13 cellular contexts compared by ENCODE assay signal in the genomic region with DNA sequence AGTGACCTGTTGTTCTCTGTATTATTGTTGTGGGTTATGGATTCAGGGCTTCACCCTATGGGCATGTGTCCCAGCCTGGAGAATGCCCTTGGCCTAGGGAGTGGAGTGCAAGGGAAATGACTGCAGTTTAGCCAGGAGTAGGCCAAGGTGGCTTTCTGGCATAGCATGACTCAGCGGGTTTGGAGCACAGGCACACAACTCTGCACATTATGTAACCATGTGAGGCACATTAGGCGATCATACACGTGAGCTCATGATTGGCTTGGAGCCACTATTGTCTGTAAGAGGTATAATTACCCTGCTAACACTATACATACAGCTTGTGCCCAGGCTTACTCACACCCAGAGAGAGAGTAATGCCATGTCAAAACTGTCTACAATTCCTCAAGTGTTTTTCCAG. TPM values are rescaled to one million over a fixed set of nuclear protein-coding genes. Genes with fewer than 3 reads are reported as not detected.
A peak's percentile ranks its signal among the peaks of the same experiment; 100 is the strongest.
DNase-seq lines count a peak whose midpoint lies in the region; ATAC-seq and TF ChIP-seq lines count a peak whose summit lies in the region.
"Had no signal": no experiment of that assay in that cellular context is flagged by ENCODE, and none has a peak within 500 bp of the region (broad histone marks: within the 10 kb centered on the region; RNA-seq: fewer than 3 reads in every experiment).

No MANE protein-coding gene starts in this region.

- no peak overlapping the region for H3K4ac ChIP-seq in trophoblast cell (ENCODE audit: low read depth, low read length)

- H3K36me3 ChIP-seq in trophoblast cell (ENCODE audit: control insufficient read depth in 1 of 2, insufficient read depth in 2 of 2, low read length in 2 of 2): no peaks in the 10 kb centered on the region
- H3K36me3 ChIP-seq: ovary had no signal

- TF ChIP-seq CTCF in epithelial cell of proximal tubule (conservative IDR thresholded peaks at IDR 0.05; ENCODE audit: low read depth, low read length): no peak

- H2BK120ac ChIP-seq in trophoblast cell (ENCODE audit: insufficient read depth, low read length, poor library complexity): no peak overlapping the region

- H3K27me3 Mint-ChIP-seq in activated CD8-positive, alpha-beta memory T cell treated with anti-CD3 and anti-CD28 coated beads, Interleukin-2, amount 10 ng/mL, durations not matched to agents 7 days and 5 days: no peaks in the 10 kb centered on the region

- no peak overlapping the region for H3K23ac ChIP-seq in trophoblast cell (ENCODE audit: low read length)

- no peaks in the 10 kb centered on the region for H3K79me2 ChIP-seq in trophoblast cell (ENCODE audit: control insufficient read depth, insufficient read depth, low read length, poor library complexity)

- DNase-seq in H4 (ENCODE audit: low spot score) (peak; percentile 94), NCI-H2171 treated with DMSO at 0.1 percent for 48 hours (lab: John Stamatoyannopoulos, UW) (peak; percentile 62), epithelial cell of proximal tubule (ENCODE audit: low read depth) (peak; percentile 50), trophoblast cell (no peak), NCI-H524 (lab: John Stamatoyannopoulos, UW) (no peak)
- no peak for DNase-seq in activated CD8-positive, alpha-beta memory T cell treated with anti-CD3 and anti-CD28 coated beads, Interleukin-2, amount 10 ng/mL, durations not matched to agents 7 days and 5 days
- no peak for DNase-seq in stimulated activated CD4-positive, alpha-beta T cell treated with anti-CD3 and anti-CD28 coated beads, Interleukin-4, amount 100 ng/mL, for 24 hours
- DNase-seq: stimulated activated naive CD8-positive, alpha-beta T cell treated with anti-CD3 and anti-CD28 coated beads, Interleukin-15, Interleukin-2, amounts not matched to agents 100 U/mL and 50 U/mL, for 24 hours; T-helper 9 cell had no signal

- H3K4me3 Mint-ChIP-seq in activated CD8-positive, alpha-beta memory T cell treated with anti-CD3 and anti-CD28 coated beads, Interleukin-2, amount 10 ng/mL, durations not matched to agents 7 days and 5 days: no peak overlapping the region

- H2BK12ac ChIP-seq in trophoblast cell (ENCODE audit: low read length): no peak overlapping the region

- H3K4me1 ChIP-seq in trophoblast cell (ENCODE audit: control insufficient read depth in 1 of 2, insufficient read depth in 2 of 2, low read length in 2 of 2): no peaks in the 10 kb centered on the region

- no peaks in the 10 kb centered on the region for H3K36me3 Mint-ChIP-seq in activated CD8-positive, alpha-beta memory T cell treated with anti-CD3 and anti-CD28 coated beads, Interleukin-2, amount 10 ng/mL, durations not matched to agents 7 days and 5 days
- H3K36me3 Mint-ChIP-seq: activated naive CD4-positive, alpha-beta T cell treated with anti-CD3 and anti-CD28 coated beads, Interleukin-2, amount 50 U/mL, for 72 hours had no signal

- no peak overlapping the region for H3K27ac ChIP-seq in trophoblast cell (ENCODE audit: low read depth, low read length)
- H3K27ac ChIP-seq: ovary had no signal

- H4K91ac ChIP-seq in trophoblast cell (ENCODE audit: low read depth, low read length): no peak overlapping the region

- no peak overlapping the region for H3K9ac ChIP-seq in trophoblast cell (ENCODE audit: low read length)

- no peaks in the 10 kb centered on the region for H3K79me1 ChIP-seq in trophoblast cell (ENCODE audit: low read length)

- no peak overlapping the region for H2BK5ac ChIP-seq in trophoblast cell (ENCODE audit: low read depth, low read length, poor library complexity)

- no peak overlapping the region for H2AK5ac ChIP-seq in trophoblast cell (ENCODE audit: low read length)

- no peak overlapping the region for H3K4me2 ChIP-seq in trophoblast cell (ENCODE audit: low read length)

- H3K4me1 Mint-ChIP-seq in activated CD8-positive, alpha-beta memory T cell treated with anti-CD3 and anti-CD28 coated beads, Interleukin-2, amount 10 ng/mL, durations not matched to agents 7 days and 5 days: no peaks in the 10 kb centered on the region

- no peak overlapping the region for H3K27ac Mint-ChIP-seq in activated CD8-positive, alpha-beta memory T cell treated with anti-CD3 and anti-CD28 coated beads, Interleukin-2, amount 10 ng/mL, durations not matched to agents 7 days and 5 days
- H3K27ac Mint-ChIP-seq: activated naive CD4-positive, alpha-beta T cell treated with anti-CD3 and anti-CD28 coated beads, Interleukin-2, amount 50 U/mL, for 72 hours had no signal

- no peak overlapping the region for H3K14ac ChIP-seq in trophoblast cell (ENCODE audit: low read length)

- H3K18ac ChIP-seq in trophoblast cell (ENCODE audit: low read length): no peak overlapping the region

- no peak overlapping the region for H4K8ac ChIP-seq in trophoblast cell (ENCODE audit: low read depth, low read length)

- no peak overlapping the region for H2AFZ ChIP-seq in trophoblast cell (ENCODE audit: insufficient read depth, low read length, poor library complexity)

- no CpG with 5 or more reads among the region's 3 CpGs for WGBS in trophoblast cell (ENCODE audit: extremely low coverage, insufficient coverage, insufficient read length)

- H3K9me3 Mint-ChIP-seq in activated CD8-positive, alpha-beta memory T cell treated with anti-CD3 and anti-CD28 coated beads, Interleukin-2, amount 10 ng/mL, durations not matched to agents 7 days and 5 days (ENCODE audit: low read depth): peaks cover 1% of the 10 kb centered on the region

- no peaks in the 10 kb centered on the region for H3K27me3 ChIP-seq in trophoblast cell (ENCODE audit: insufficient read depth, low read length)
- H3K27me3 ChIP-seq: ovary had no signal

- CTCF ChIA-PET in activated CD8-positive, alpha-beta memory T cell treated with anti-CD3 and anti-CD28 coated beads, Interleukin-2, amount 10 ng/mL, durations not matched to agents 7 days and 5 days (lab: Charles Lee): no interaction called here

- peaks cover 3% of the 10 kb centered on the region for H3K9me3 ChIP-seq in trophoblast cell (ENCODE audit: insufficient read depth, low read depth, low read length)
- H3K9me3 ChIP-seq: ovary had no signal

- no peak overlapping the region for H3K4me3 ChIP-seq in epithelial cell of proximal tubule (ENCODE audit: low read depth, low read length)
- H3K4me3 ChIP-seq in trophoblast cell (ENCODE audit: low read depth, low read length): peak overlapping the region; percentile 31
- H3K4me3 ChIP-seq: ovary had no signal

- no peak overlapping the region for H4K12ac ChIP-seq in trophoblast cell (ENCODE audit: low read depth, low read length)

- no peak for ATAC-seq in activated CD8-positive, alpha-beta memory T cell treated with anti-CD3 and anti-CD28 coated beads, Interleukin-2, amount 10 ng/mL, durations not matched to agents 7 days and 5 days
- ATAC-seq in GM21717 (IDR thresholded peaks at IDR 0.05; ENCODE audit: unreplicated experiment): no peak
- ATAC-seq: activated naive CD4-positive, alpha-beta T cell treated with anti-CD3 and anti-CD28 coated beads, Interleukin-2, amount 50 U/mL, for 72 hours; stimulated activated naive CD8-positive, alpha-beta T cell treated with anti-CD3 and anti-CD28 coated beads, Interleukin-15, Interleukin-2, amounts not matched to agents 100 U/mL and 50 U/mL, for 24 hours had no signal

RNA-seq across cellular contexts. Expression of a gene that starts 35.1 kb away (rescaled TPM):
- not detected in 2 replicates for total RNA-seq in H4 (2014; rRNA removed; shearing (Covaris generic))
- not detected in 2 replicates for total RNA-seq in epithelial cell of proximal tubule
- polyA plus RNA-seq in trophoblast cell (2013): 0.33 and 0.36 TPM in 2 replicates
- total RNA-seq in activated CD8-positive, alpha-beta memory T cell treated with anti-CD3 and anti-CD28 coated beads, Interleukin-2, amount 10 ng/mL, durations not matched to agents 7 days and 5 days: not detected
- total RNA-seq: activated naive CD4-positive, alpha-beta T cell treated with anti-CD3 and anti-CD28 coated beads, Interleukin-2, amount 50 U/mL, for 72 hours; lower leg skin; ovary had no signal

Comparison
In these comparisons a context has a peak if more than half of its experiments do, and no peak if none do; other contexts are left out.
1. DNase-seq: peak in H4 (single experiment), NCI-H2171 treated with DMSO at 0.1 percent for 48 hours (single experiment) and epithelial cell of proximal tubule (single experiment); none in trophoblast cell (0 of 2), activated CD8-positive, alpha-beta memory T cell treated with anti-CD3 and anti-CD28 coated beads, Interleukin-2, amount 10 ng/mL, durations not matched to agents 7 days and 5 days (single experiment), NCI-H524 (0 of 2) and stimulated activated CD4-positive, alpha-beta T cell treated with anti-CD3 and anti-CD28 coated beads, Interleukin-4, amount 100 ng/mL, for 24 hours (single experiment).